ENCODE assay signal across 15 cellular contexts in the genomic region with DNA sequence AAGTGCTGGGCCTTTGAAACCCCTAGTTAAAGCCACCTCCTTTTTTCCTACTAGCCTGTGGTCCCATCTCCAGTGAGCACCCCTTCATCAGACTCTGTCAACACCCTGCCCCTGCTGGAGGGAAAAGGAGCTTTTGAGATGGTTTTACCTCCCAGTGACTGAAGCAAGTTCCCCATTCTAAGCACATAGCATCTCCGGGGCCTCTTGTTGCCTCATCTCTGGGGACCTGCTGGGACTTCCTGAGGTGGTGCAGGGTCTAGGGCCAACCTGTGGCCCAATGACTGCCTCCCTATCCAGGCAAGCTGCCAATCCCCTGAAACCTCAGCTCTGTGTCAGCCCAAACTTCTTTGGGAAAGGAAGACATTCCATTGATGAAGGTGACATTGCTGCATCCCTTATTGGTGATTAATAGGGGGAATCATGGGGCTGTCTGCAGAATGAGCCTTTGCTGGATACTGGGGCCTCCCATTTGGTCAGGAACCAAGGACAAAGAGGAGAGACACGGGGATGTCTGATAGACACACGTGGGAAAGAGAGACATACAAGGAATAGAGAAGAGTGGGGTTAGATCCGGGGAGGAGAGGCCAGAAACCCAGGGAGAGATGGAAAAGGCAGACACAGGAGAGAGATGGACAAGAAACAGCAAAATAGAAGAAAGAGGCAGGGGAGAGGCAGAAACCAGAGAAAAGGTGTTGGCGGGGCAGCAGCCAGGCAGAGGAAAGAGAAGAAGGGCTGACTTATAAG. TPM values are rescaled to one million over a fixed set of nuclear protein-coding genes. Genes with fewer than 3 reads are reported as not detected.
A peak's percentile ranks its signal among the peaks of the same experiment; 100 is the strongest.
DNase-seq lines count a peak whose midpoint lies in the region; TF ChIP-seq lines count a peak whose summit lies in the region.
"Had no signal": no experiment of that assay in that cellular context is flagged by ENCODE, and none has a peak within 500 bp of the region (broad histone marks: within the 10 kb centered on the region; RNA-seq: fewer than 3 reads in every experiment).

No MANE protein-coding gene starts in this region.

- peaks cover 21% of the 10 kb centered on the region for H3K4me1 ChIP-seq in neural progenitor cell
- H3K4me1 ChIP-seq in smooth muscle cell (ENCODE audit: low read depth): peaks cover 7% of the 10 kb centered on the region

- no peaks in the 10 kb centered on the region for H3K36me3 Mint-ChIP-seq in neural progenitor cell
- no peaks in the 10 kb centered on the region for H3K36me3 Mint-ChIP-seq in activated CD4-positive, alpha-beta memory T cell treated with anti-CD3 and anti-CD28 coated beads, Interleukin-2, amount 10 ng/mL, durations not matched to agents 7 days and 5 days (ENCODE audit: low read depth)

- H3K27me3 Mint-ChIP-seq in neural progenitor cell (ENCODE audit: insufficient read depth, low read depth): peaks cover 55% of the 10 kb centered on the region
- H3K27me3 Mint-ChIP-seq in activated CD4-positive, alpha-beta memory T cell treated with anti-CD3 and anti-CD28 coated beads, Interleukin-2, amount 10 ng/mL, durations not matched to agents 7 days and 5 days: peaks cover 66% of the 10 kb centered on the region

- 84% methylated on average over 5 of the region's 5 CpGs for WGBS in smooth muscle cell (ENCODE audit: low lambda C conversion rate)

- H4K20me1 ChIP-seq in neural progenitor cell (ENCODE audit: low read depth) (peaks cover 7% of the 10 kb centered on the region), smooth muscle cell (ENCODE audit: low read depth) (no peaks in the 10 kb centered on the region)

- peak overlapping the region; percentile 1 for H3K4me3 Mint-ChIP-seq in neural progenitor cell
- H3K4me3 Mint-ChIP-seq in activated CD4-positive, alpha-beta memory T cell treated with anti-CD3 and anti-CD28 coated beads, Interleukin-2, amount 10 ng/mL, durations not matched to agents 7 days and 5 days: no peak overlapping the region

- POLR2A ChIA-PET in activated CD4-positive, alpha-beta memory T cell treated with anti-CD3 and anti-CD28 coated beads, Interleukin-2, amount 10 ng/mL, durations not matched to agents 7 days and 5 days (lab: Charles Lee): interaction anchor here (2.2 kb wide), 1 partner anchor 19 kb away, joined by 7 read pairs; no protein-coding TSS in a partner anchor

- no peak overlapping the region for H2AFZ ChIP-seq in neural progenitor cell (replicated peaks)
- H2AFZ ChIP-seq in smooth muscle cell (ENCODE audit: low read depth): no peak overlapping the region

- H3K4me1 Mint-ChIP-seq in neural progenitor cell: peaks cover 29% of the 10 kb centered on the region
- peaks cover 21% of the 10 kb centered on the region for H3K4me1 Mint-ChIP-seq in activated CD4-positive, alpha-beta memory T cell treated with anti-CD3 and anti-CD28 coated beads, Interleukin-2, amount 10 ng/mL, durations not matched to agents 7 days and 5 days

- H3K27ac Mint-ChIP-seq in neural progenitor cell: no peak overlapping the region
- no peak overlapping the region for H3K27ac Mint-ChIP-seq in activated CD4-positive, alpha-beta memory T cell treated with anti-CD3 and anti-CD28 coated beads, Interleukin-2, amount 10 ng/mL, durations not matched to agents 7 days and 5 days
- H3K27ac Mint-ChIP-seq: activated T-cell treated with anti-CD3 and anti-CD28 coated beads, Interleukin-2, amount 50 U/mL, for 72 hours had no signal

- H3K79me2 ChIP-seq in neural progenitor cell (ENCODE audit: low read depth) (no peaks in the 10 kb centered on the region), smooth muscle cell (ENCODE audit: low read depth) (no peaks in the 10 kb centered on the region)

- no peaks in the 10 kb centered on the region for H3K9me3 Mint-ChIP-seq in neural progenitor cell
- no peaks in the 10 kb centered on the region for H3K9me3 Mint-ChIP-seq in activated CD4-positive, alpha-beta memory T cell treated with anti-CD3 and anti-CD28 coated beads, Interleukin-2, amount 10 ng/mL, durations not matched to agents 7 days and 5 days
- H3K9me3 Mint-ChIP-seq: activated T-cell treated with anti-CD3 and anti-CD28 coated beads, Interleukin-2, amount 50 U/mL, for 72 hours had no signal

- H3K36me3 ChIP-seq in neural progenitor cell: no peaks in the 10 kb centered on the region
- no peaks in the 10 kb centered on the region for H3K36me3 ChIP-seq in smooth muscle cell (ENCODE audit: low read depth)
- H3K36me3 ChIP-seq: adrenal gland had no signal

- H3K27ac ChIP-seq in neural progenitor cell (no peak overlapping the region), smooth muscle cell (ENCODE audit: low read depth) (no peak overlapping the region)
- H3K27ac ChIP-seq: adrenal gland had no signal

- peaks cover 67% of the 10 kb centered on the region for H3K27me3 ChIP-seq in neural progenitor cell
- peaks cover 59% of the 10 kb centered on the region for H3K27me3 ChIP-seq in smooth muscle cell (ENCODE audit: low read depth)

- no peak overlapping the region for H3K4me2 ChIP-seq in neural progenitor cell
- H3K4me2 ChIP-seq in smooth muscle cell: no peak overlapping the region

- DNase-seq in NAMALWA (ENCODE audit: low spot score): peak; percentile 38
- DNase-seq in choroid plexus epithelial cell (ENCODE audit: low read depth): no peak
- no peak for DNase-seq in neural progenitor cell (ENCODE audit: low spot score)
- no peak for DNase-seq in smooth muscle cell (lab: John Stamatoyannopoulos, UW; ENCODE audit: unreplicated experiment)
- DNase-seq in activated CD4-positive, CD25-positive, alpha-beta regulatory T cell treated with anti-CD3 and anti-CD28 coated beads, Interleukin-2, amount 50 U/mL, for 72 hours: no peak
- no peak for DNase-seq in activated CD4-positive, alpha-beta memory T cell treated with anti-CD3 and anti-CD28 coated beads, Interleukin-2, amount 10 ng/mL, durations not matched to agents 7 days and 5 days
- DNase-seq: activated CD4-positive, alpha-beta T cell treated with anti-CD3 and anti-CD28 coated beads, Interleukin-2, amount 50 U/mL, for 4 hours; activated T-cell treated with anti-CD3 and anti-CD28 coated beads, Interleukin-2, amount 50 U/mL, for 72 hours; adrenal gland; head of caudate nucleus; NCI-H2081; NCI-H774 had no signal

- H3K9me3 ChIP-seq in neural progenitor cell (ENCODE audit: low read depth) (no peaks in the 10 kb centered on the region), smooth muscle cell (replicated peaks; ENCODE audit: low read depth) (no peaks in the 10 kb centered on the region)
- H3K9me3 ChIP-seq: adrenal gland had no signal

- peaks cover 39% of the 10 kb centered on the region for H3F3A ChIP-seq in neural progenitor cell (ENCODE audit: low read depth)
- H3F3A ChIP-seq in smooth muscle cell (ENCODE audit: low read depth): no peaks in the 10 kb centered on the region

- H3K9ac ChIP-seq in neural progenitor cell (no peak overlapping the region), smooth muscle cell (ENCODE audit: low read depth) (no peak overlapping the region)

- no peak overlapping the region for H3K4me3 ChIP-seq in choroid plexus epithelial cell (ENCODE audit: low read depth, low read length)
- no peak overlapping the region for H3K4me3 ChIP-seq in neural progenitor cell
- H3K4me3 ChIP-seq in smooth muscle cell: no peak overlapping the region
- H3K4me3 ChIP-seq: adrenal gland had no signal

- 0 out of 3 replicates have a peak, but pooled peaks have one; percentile 3 for TF ChIP-seq CTCF in GM12872 (IDR thresholded peaks at IDR 0.05; ENCODE audit: insufficient read depth, low read depth, low read length)
- TF ChIP-seq CTCF in choroid plexus epithelial cell (conservative IDR thresholded peaks at IDR 0.05; ENCODE audit: low read depth, low read length): peak; percentile 7
- TF ChIP-seq CTCF in neural progenitor cell (IDR thresholded peaks at IDR 0.05): no peak
- no peak for TF ChIP-seq CTCF in smooth muscle cell (IDR thresholded peaks at IDR 0.05; ENCODE audit: borderline replicate concordance, insufficient read depth, poor library complexity, severe bottlenecking)

- CTCF ChIA-PET in activated CD4-positive, alpha-beta memory T cell treated with anti-CD3 and anti-CD28 coated beads, Interleukin-2, amount 10 ng/mL, durations not matched to agents 7 days and 5 days (lab: Charles Lee): interaction anchor here (1.0 to 1.7 kb wide), 2 partner anchors 45 to 170 kb away, joined by 3 read pairs; a partner anchor contains a TSS

RNA-seq across cellular contexts. Expression of a gene that starts 2.4 kb away (rescaled TPM):
- total RNA-seq in neural progenitor cell (ENCODE audit: low replicate concordance): 4.7 TPM in 1 of 2 replicates, not detected in the other
- not detected in 2 replicates for total RNA-seq in smooth muscle cell
- 5.5 and 5.6 TPM in 2 replicates for polyA plus RNA-seq in smooth muscle cell
- under 1 TPM; 0.33 to 0.43 TPM for total RNA-seq in activated CD4-positive, alpha-beta memory T cell treated with anti-CD3 and anti-CD28 coated beads, Interleukin-2, amount 10 ng/mL, durations not matched to agents 7 days and 5 days
- polyA plus RNA-seq: CD14-positive monocyte had no signal

RNA-seq across cellular contexts. Expression of a gene that starts 18.1 kb away (rescaled TPM):
- total RNA-seq in neural progenitor cell (ENCODE audit: low replicate concordance): 15.1 and 46.0 TPM in 2 replicates
- 2.4 and 2.7 TPM in 2 replicates for total RNA-seq in smooth muscle cell
- polyA plus RNA-seq in smooth muscle cell: 3.4 and 3.9 TPM in 2 replicates
- total RNA-seq in activated CD4-positive, alpha-beta memory T cell treated with anti-CD3 and anti-CD28 coated beads, Interleukin-2, amount 10 ng/mL, durations not matched to agents 7 days and 5 days: 10 to 100 TPM; 66.9 to 67.9 TPM
- polyA plus RNA-seq: CD14-positive monocyte had no signal

RNA-seq across cellular contexts. Expression of a gene that starts 50.4 kb away (rescaled TPM):
- total RNA-seq in neural progenitor cell (ENCODE audit: low replicate concordance): 0.45 and 0.46 TPM in 2 replicates
- 0.04 TPM in 1 of 2 replicates, not detected in the other for total RNA-seq in smooth muscle cell
- polyA plus RNA-seq in smooth muscle cell: 0.64 and 1.5 TPM in 2 replicates
- not detected for total RNA-seq in activated CD4-positive, alpha-beta memory T cell treated with anti-CD3 and anti-CD28 coated beads, Interleukin-2, amount 10 ng/mL, durations not matched to agents 7 days and 5 days
- total RNA-seq: activated T-cell treated with anti-CD3 and anti-CD28 coated beads, Interleukin-2, amount 50 U/mL, for 72 hours; esophagus mucosa had no signal

Comparison
In these comparisons a context has a peak if more than half of its experiments do, and no peak if none do; other contexts are left out.
1. CTCF ChIP-seq: peak in GM12872 (single experiment) and choroid plexus epithelial cell (single experiment); none in neural progenitor cell (single experiment) and smooth muscle cell (single experiment).